In the genomic region with DNA sequence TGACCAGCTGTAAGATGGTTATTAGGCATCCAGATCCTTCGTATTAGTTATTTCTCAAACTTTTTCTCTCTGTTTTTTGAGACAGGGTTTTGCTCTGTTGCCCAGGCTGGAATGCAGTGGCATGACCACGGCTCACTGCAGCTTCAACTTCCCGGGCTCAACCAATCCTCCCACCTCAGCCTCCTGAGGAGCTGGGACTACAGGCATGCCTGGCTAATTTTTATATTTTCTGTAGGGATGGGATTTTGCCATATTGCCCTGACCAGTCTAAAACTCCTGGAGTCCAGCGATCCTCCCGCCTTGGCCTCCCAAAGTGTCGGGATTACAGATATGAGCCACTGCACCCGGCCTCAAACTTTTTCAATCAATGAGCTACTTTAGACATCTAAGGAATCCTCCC, we compare ENCODE assay signal across 32 cellular contexts. TPM values are rescaled to one million over a fixed set of nuclear protein-coding genes. Genes with fewer than 3 reads are reported as not detected.
"Had no signal": no experiment of that assay in that cellular context is flagged by ENCODE, and none has a peak within 500 bp of the region (broad histone marks: within the 10 kb centered on the region; RNA-seq: fewer than 3 reads in every experiment).

No MANE protein-coding gene starts in this region.

- H3K4me1 ChIP-seq: ascending aorta had no signal

- H3K36me3 ChIP-seq: ascending aorta, cardiac muscle cell, WERI-Rb-1 had no signal

- H3K4me3 ChIP-seq: ascending aorta, cardiac muscle cell had no signal

- H3K9me3 ChIP-seq: ascending aorta had no signal

- H3K27me3 ChIP-seq: ascending aorta had no signal

- ATAC-seq: activated CD4-positive, alpha-beta T cell treated with anti-CD3 and anti-CD28 coated beads for 36 hours; activated CD4-positive, CD25-positive, alpha-beta regulatory T cell treated with anti-CD3 and anti-CD28 coated beads, Interleukin-2, amount 50 U/mL, for 24 hours; activated CD8-positive, alpha-beta memory T cell treated with anti-CD3 and anti-CD28 coated beads, Interleukin-2, amount 10 ng/mL, durations not matched to agents 7 days and 5 days; activated CD8-positive, alpha-beta T cell treated with anti-CD3 and anti-CD28 coated beads, Interleukin-2, amount 10 ng/mL, durations not matched to agents 7 days and 5 days; activated naive CD8-positive, alpha-beta T cell treated with anti-CD3 and anti-CD28 coated beads, Interleukin-2, amount 50 U/mL, for 24 hours; WTC11 had no signal

- H3K27ac ChIP-seq: ascending aorta, cardiac muscle cell, WERI-Rb-1 had no signal

- DNase-seq: activated CD4-positive, alpha-beta memory T cell treated with anti-CD3 and anti-CD28 coated beads, Interleukin-2, amount 10 ng/mL, durations not matched to agents 7 days and 5 days; activated CD4-positive, alpha-beta T cell treated with anti-CD3 and anti-CD28 coated beads for 1 hour; activated CD4-positive, alpha-beta T cell treated with anti-CD3 and anti-CD28 coated beads for 36 hours; activated CD4-positive, alpha-beta T cell treated with anti-CD3 and anti-CD28 coated beads for 48 hours; activated CD4-positive, alpha-beta T cell treated with anti-CD3 and anti-CD28 coated beads, Interleukin-2, amount 10 ng/mL, durations not matched to agents 7 days and 5 days; activated CD4-positive, alpha-beta T cell treated with anti-CD3 and anti-CD28 coated beads, Interleukin-2, amount 50 U/mL, for 48 hours; activated CD4-positive, CD25-positive, alpha-beta regulatory T cell; activated CD8-positive, alpha-beta memory T cell treated with anti-CD3 and anti-CD28 coated beads for 24 hours; activated CD8-positive, alpha-beta memory T cell treated with anti-CD3 and anti-CD28 coated beads, Interleukin-2, amount 10 ng/mL, durations not matched to agents 7 days and 5 days; activated CD8-positive, alpha-beta memory T cell treated with anti-CD3 and anti-CD28 coated beads, Interleukin-2, amount 50 U/mL, for 48 hours; activated CD8-positive, alpha-beta T cell treated with anti-CD3 and anti-CD28 coated beads, Interleukin-2, amount 10 ng/mL, durations not matched to agents 7 days and 5 days; activated effector memory CD4-positive, alpha-beta T cell treated with Interleukin-2 at 50 U/mL for 16 hours; activated gamma-delta T cell; activated naive CD4-positive, alpha-beta T cell treated with anti-CD3 and anti-CD28 coated beads, Interleukin-2, amount 10 ng/mL, durations not matched to agents 7 days and 5 days; activated naive CD4-positive, alpha-beta T cell treated with Interleukin-2 at 50 U/mL for 16 hours; activated naive CD8-positive, alpha-beta T cell treated with anti-CD3 and anti-CD28 coated beads, Interleukin-2, amount 10 ng/mL, durations not matched to agents 7 days and 5 days; activated naive CD8-positive, alpha-beta T cell treated with anti-CD3 and anti-CD28 coated beads, Interleukin-2, amount 50 U/mL, for 24 hours; activated T-cell treated with anti-CD3 and anti-CD28 coated beads, Interleukin-2, amount 50 U/mL, for 24 hours; activated T-cell treated with anti-CD3 and anti-CD28 coated beads, Interleukin-2, amount 50 U/mL, for 48 hours; amygdala; anterior cingulate cortex; central memory CD4-positive, alpha-beta T cell; SW 1271; T-helper 1 cell; T-helper 2 cell; T-helper 9 cell; WERI-Rb-1 had no signal

RNA-seq across cellular contexts. Expression of a gene that starts 33.1 kb away (rescaled TPM):
- total RNA-seq: activated CD4-positive, alpha-beta memory T cell treated with anti-CD3 and anti-CD28 coated beads, Interleukin-2, amount 10 ng/mL, durations not matched to agents 7 days and 5 days; activated CD4-positive, alpha-beta T cell treated with anti-CD3 and anti-CD28 coated beads for 36 hours; activated CD4-positive, alpha-beta T cell treated with anti-CD3 and anti-CD28 coated beads, Interleukin-2, amount 10 ng/mL, durations not matched to agents 7 days and 5 days; activated CD8-positive, alpha-beta memory T cell treated with anti-CD3 and anti-CD28 coated beads, Interleukin-2, amount 10 ng/mL, durations not matched to agents 7 days and 5 days; activated CD8-positive, alpha-beta T cell treated with anti-CD3 and anti-CD28 coated beads, Interleukin-2, amount 10 ng/mL, durations not matched to agents 7 days and 5 days; activated naive CD8-positive, alpha-beta T cell treated with anti-CD3 and anti-CD28 coated beads, Interleukin-2, amount 10 ng/mL, durations not matched to agents 7 days and 5 days; activated T-helper 2 cell treated with anti-CD3 and anti-CD28 coated beads, Interferon-gamma antibody, Interleukin-2, Interleukin-4, amounts not matched to agents 10 μg/mL and 5 μg/mL and 100 μg/mL, durations not matched to agents 14 hours and 24 hours and 36 hours had no signal
- polyA plus RNA-seq: cardiac muscle cell had no signal
